ENCODE assay signal across 8 cellular contexts in genomic region chr14:104138891-104139459, GRCh38. TPM values are rescaled to one million over a fixed set of nuclear protein-coding genes. Genes with fewer than 3 reads are reported as not detected.
DNase-seq lines count a peak whose midpoint lies in the region; ATAC-seq, FAIRE-seq and TF ChIP-seq lines count a peak whose summit lies in the region.

No MANE protein-coding gene starts in this region.

- TF ChIP-seq POLR2A in IMR-90 (IDR thresholded peaks at IDR 0.05; ENCODE audit: low read depth, low read length), result no peak
- TF ChIP-seq POLR2A in HepG2 (IDR thresholded peaks at IDR 0.05; ENCODE audit: insufficient read depth in 1 of 2, low read depth in 2 of 2, low read length in 2 of 2), result no peak

- CTCF ChIA-PET in IMR-90 (lab: Yijun Ruan, JAX), result no interaction called here
- CTCF ChIA-PET in HepG2 (lab: Yijun Ruan, JAX; ENCODE audit: low intra/inter-chr PET ratio, low total read pairs), result no interaction called here

- H3K27ac ChIP-seq in IMR-90 (ENCODE audit: insufficient read depth, low read length), result no peak overlapping the region
- no peak overlapping the region for H3K27ac ChIP-seq in colonic mucosa
- H3K27ac ChIP-seq in HepG2 (ENCODE audit: extremely low read length, insufficient read depth, low read length), result no peak overlapping the region
- peak overlapping the region; percentile 36 for H3K27ac ChIP-seq in skeletal muscle tissue (ENCODE audit: low read depth, low read length)

- H2BK15ac ChIP-seq in IMR-90 (ENCODE audit: low read depth, low read length), result no peak overlapping the region

- H2AK5ac ChIP-seq in IMR-90 (ENCODE audit: low read depth, low read length), result no peak overlapping the region

- H3K27me3 ChIP-seq in IMR-90 (ENCODE audit: control insufficient read depth, insufficient read depth, low read length), result peaks cover 47% of the 10 kb centered on the region
- peaks cover 31% of the 10 kb centered on the region for H3K27me3 ChIP-seq in colonic mucosa
- peaks cover 9 to 69% of the 10 kb centered on the region in 2 experiments; a peak in 4 of 5 replicates for H3K27me3 ChIP-seq in HepG2 (ENCODE audit: control insufficient read depth in 1 of 2, insufficient read depth in 2 of 2, low read length in 2 of 2)
- peaks cover 46 to 55% (median 48%) of the 10 kb centered on the region in 3 donors for H3K27me3 ChIP-seq in skeletal muscle tissue (ENCODE audit: control insufficient read depth in 3 of 3, insufficient read depth in 3 of 3, low read length in 3 of 3)

- no peak overlapping the region for H3K23ac ChIP-seq in IMR-90 (ENCODE audit: low read depth, low read length)

- DNase-seq in IMR-90 (no peak), colonic mucosa (no peak), HepG2 (ENCODE audit: low spot score) (no peak)

- 0% methylated on average over 21 of the region's 47 CpGs; no CpG with 5 or more reads in 1 of the 2 experiments for WGBS in IMR-90 (ENCODE audit: extremely low coverage in 2 of 2, insufficient read length in 1 of 2), 2 experiments
- 33% methylated on average over 4 of the region's 47 CpGs for WGBS in HepG2 (ENCODE audit: low lambda C conversion rate)

- H3K36me3 ChIP-seq in IMR-90 (ENCODE audit: control insufficient read depth, insufficient read depth, low read length) (no peaks in the 10 kb centered on the region), colonic mucosa (no peaks in the 10 kb centered on the region), HepG2 (replicated peaks in 1 of 2; ENCODE audit: control insufficient read depth in 1 of 2, insufficient read depth in 2 of 2, low read length in 2 of 2) (no peaks in the 10 kb centered on the region), skeletal muscle tissue (ENCODE audit: control insufficient read depth in 3 of 3, insufficient read depth in 3 of 3, low read length in 3 of 3) (no peaks in the 10 kb centered on the region)

- ATAC-seq in IMR-90 (ENCODE audit: low read depth) (no peak), HepG2 (no peak), GM18870 (IDR thresholded peaks at IDR 0.05; ENCODE audit: unreplicated experiment) (no peak), GM21515 (IDR thresholded peaks at IDR 0.05; ENCODE audit: unreplicated experiment) (no peak), GM18520 (IDR thresholded peaks at IDR 0.05; ENCODE audit: unreplicated experiment) (no peak), HG03342 (IDR thresholded peaks at IDR 0.05; ENCODE audit: unreplicated experiment) (no peak)

- no peak overlapping the region for H4K91ac ChIP-seq in IMR-90 (ENCODE audit: insufficient read depth, low read depth, low read length)

- no peaks in the 10 kb centered on the region for H3K79me2 ChIP-seq in HepG2 (ENCODE audit: insufficient read depth, low read length)

- in situ Hi-C loops in IMR-90 (cut with MboI; ENCODE audit: low sequenced_read_pairs) (loop anchor here (10.0 kb wide), 1 partner anchor 506 kb away; no protein-coding TSS in a partner anchor), HepG2 (cut with HindIII; ENCODE audit: extremely low pct_ligation_motif_present, low pct_unique_long_range_greater_than_20kb) (loop anchor here (5.0 kb wide), 2 partner anchors 423 to 503 kb away; no protein-coding TSS in a partner anchor)

- no peak overlapping the region for H2BK120ac ChIP-seq in IMR-90 (ENCODE audit: low read depth, low read length)

- no peak for TF ChIP-seq EP300 in HepG2 (IDR thresholded peaks at IDR 0.05; ENCODE audit: low read depth in 2 of 2, low read length in 2 of 2)
- no peak for TF ChIP-seq EP300 in HepG2 (CRISPR knock-in tag; IDR thresholded peaks at IDR 0.05; ENCODE audit: borderline replicate concordance)

- H3K56ac ChIP-seq in IMR-90 (ENCODE audit: extremely low read depth, insufficient read depth, low read length), result no peak overlapping the region

- H4K8ac ChIP-seq in IMR-90 (ENCODE audit: low read depth in 2 of 2, low read length in 2 of 2), result no peak overlapping the region

- no peak overlapping the region for H3K4me3 ChIP-seq in IMR-90 (ENCODE audit: insufficient read depth, low read depth, low read length)
- peak overlapping the region; percentile 37 for H3K4me3 ChIP-seq in colonic mucosa
- no peak overlapping the region for H3K4me3 ChIP-seq in HepG2 (replicated peaks in 1 of 3; ENCODE audit: insufficient read depth in 1 of 3, low read depth in 2 of 3, low read length in 3 of 3)
- H3K4me3 ChIP-seq in skeletal muscle tissue (ENCODE audit: low read length in 3 of 3), result peak overlapping the region; percentile 43 to 52 (median 43)

- BruUV-seq in IMR-90 (replicated peaks; lab: Mats Ljungman, UMichigan) (no TSS peak), HepG2 (replicated peaks; lab: Mats Ljungman, UMichigan) (no TSS peak)

- no peak overlapping the region for H2BK5ac ChIP-seq in IMR-90 (ENCODE audit: low read depth, low read length, poor library complexity, severe bottlenecking)

- no peaks in the 10 kb centered on the region; the same call in 1 of the 2 replicates for H3K4me1 ChIP-seq in IMR-90 (ENCODE audit: control insufficient read depth, insufficient read depth, low read length)
- peaks cover 6% of the 10 kb centered on the region for H3K4me1 ChIP-seq in colonic mucosa
- H3K4me1 ChIP-seq in HepG2 (ENCODE audit: insufficient read depth, low read length), result no peaks in the 10 kb centered on the region
- H3K4me1 ChIP-seq in skeletal muscle tissue (ENCODE audit: control insufficient read depth in 3 of 3, insufficient read depth in 3 of 3, low read length in 3 of 3), result peaks cover 13 to 27% (median 26%) of the 10 kb centered on the region in 3 donors

- H3K4me2 ChIP-seq in IMR-90 (ENCODE audit: low read depth, low read length), result no peak overlapping the region
- no peak overlapping the region for H3K4me2 ChIP-seq in HepG2 (ENCODE audit: low read depth, low read length)

- no peak overlapping the region for H2AK9ac ChIP-seq in IMR-90 (replicated peaks; ENCODE audit: low read depth, low read length, poor library complexity)

- no peak overlapping the region for H2BK20ac ChIP-seq in IMR-90 (ENCODE audit: low read depth, low read length)

- intact Hi-C loops in IMR-90 (cut with micrococcal nuclease) (no loop called here), colonic mucosa (cut with DNase I) (loop anchor here (5.0 to 10.0 kb wide), 3 partner anchors 153 to 498 kb away; no protein-coding TSS in a partner anchor), HepG2 (cut with micrococcal nuclease; ENCODE audit: unreplicated experiment) (no loop called here)

- no peaks in the 10 kb centered on the region for H4K20me1 ChIP-seq in IMR-90 (ENCODE audit: insufficient read depth, low read length)
- 0 out of 2 replicates have a peak, but pooled peaks cover 2% of the 10 kb centered on the region for H4K20me1 ChIP-seq in HepG2 (ENCODE audit: insufficient read depth, low read length)

- no peak overlapping the region for H3K4ac ChIP-seq in IMR-90 (ENCODE audit: low read depth, low read length)

- no peak overlapping the region for H4K5ac ChIP-seq in IMR-90 (ENCODE audit: low read depth, low read length)

- H3K9ac ChIP-seq in IMR-90 (ENCODE audit: low read depth, low read length), result no peak overlapping the region
- H3K9ac ChIP-seq in colonic mucosa (ENCODE audit: low read depth in 2 of 2, low read length in 2 of 2), result no peak overlapping the region
- no peak overlapping the region for H3K9ac ChIP-seq in HepG2 (ENCODE audit: insufficient read depth, low read depth, low read length)
- peak overlapping the region in 2 of 3 donors; percentile 40 to 53 for H3K9ac ChIP-seq in skeletal muscle tissue (ENCODE audit: low read depth in 1 of 3, low read length in 3 of 3)

- H2AFZ ChIP-seq in IMR-90 (replicated peaks; ENCODE audit: low read length, poor library complexity) (peak overlapping the region; percentile 21), HepG2 (ENCODE audit: low read length) (no peak overlapping the region)

- no peaks in the 10 kb centered on the region for H3K9me1 ChIP-seq in IMR-90 (ENCODE audit: insufficient read depth, low read length)

- dilution Hi-C loops in IMR-90 (cut with HindIII; ENCODE audit: low sequenced_read_pairs, unreplicated experiment), result no loop called here

- H3K9me3 ChIP-seq in IMR-90 (ENCODE audit: control insufficient read depth, insufficient read depth, low read length) (no peaks in the 10 kb centered on the region), colonic mucosa (no peaks in the 10 kb centered on the region), HepG2 (ENCODE audit: low read length) (no peaks in the 10 kb centered on the region), skeletal muscle tissue (ENCODE audit: control insufficient read depth in 3 of 3, low read length in 3 of 3) (no peaks in the 10 kb centered on the region)

- POLR2A ChIA-PET in IMR-90 (lab: Charles Lee; ENCODE audit: unreplicated experiment) (no interaction called here), HepG2 (lab: Yijun Ruan, JAX) (no interaction called here)

- H3K79me1 ChIP-seq in IMR-90 (ENCODE audit: low read depth in 1 of 2, low read length in 2 of 2), result no peaks in the 10 kb centered on the region

- FAIRE-seq in HepG2 (lab: Jason Lieb, UNC), result no peak

- TF ChIP-seq RAD21 in IMR-90 (IDR thresholded peaks at IDR 0.05; ENCODE audit: low read length) (no peak), HepG2 (CRISPR knock-in tag; IDR thresholded peaks at IDR 0.05) (no peak)

- H3K14ac ChIP-seq in IMR-90 (replicated peaks; ENCODE audit: low read depth, low read length), result no peak overlapping the region

- H3K18ac ChIP-seq in IMR-90 (ENCODE audit: low read depth, low read length), result no peak overlapping the region

- TF ChIP-seq CTCF in IMR-90 (conservative IDR thresholded peaks at IDR 0.05; ENCODE audit: low read depth, low read length), result no peak
- no peak for TF ChIP-seq CTCF in colonic mucosa (IDR thresholded peaks at IDR 0.05)
- no peak for TF ChIP-seq CTCF in HepG2 (CRISPR knock-in tag; IDR thresholded peaks at IDR 0.05)

RNA-seq across cellular contexts. Expression of gene KIF26A, which starts 0.6 kb away (rescaled TPM):
- total RNA-seq in IMR-90 (2012; rRNA removed) (not detected in 2 replicates), colonic mucosa (10 to 100 TPM in 1 of 2 donors, 1 to 10 TPM in 1; 6.6 to 20.0 TPM), HepG2 (2016; rRNA removed; fragmentation: Illumina TruSeq; extraction: Trizol) (not detected in 2 replicates), skeletal muscle tissue (6.3 TPM)
- polyA plus RNA-seq in IMR-90 (2012; rRNA removed) (0.03 TPM in 1 of 2 replicates, not detected in the other), HepG2 (2011; rRNA removed) (not detected in 2 replicates)
- polyA plus RNA-seq in IMR-90 (2012; cell fraction: cytosol; rRNA removed), result not detected in 2 replicates
- 0.01 TPM in 1 of 2 replicates, not detected in the other for polyA plus RNA-seq in IMR-90 (2012; cell fraction: nucleus; rRNA removed; ENCODE audit: low replicate concordance)
- not detected in 2 replicates for total RNA-seq in HepG2 (2016; cell fraction: cytosol; rRNA removed; fragmentation: Illumina TruSeq; extraction: Trizol; ENCODE audit: low read depth)
- not detected in 2 replicates for total RNA-seq in HepG2 (2016; cell fraction: insoluble cytoplasmic fraction; rRNA removed; fragmentation: Illumina TruSeq; extraction: Trizol)
- total RNA-seq in HepG2 (2016; cell fraction: membrane; rRNA removed; fragmentation: Illumina TruSeq; extraction: Trizol), result not detected in 2 replicates
- total RNA-seq in HepG2 (2016; cell fraction: nucleus; rRNA removed; fragmentation: Illumina TruSeq; extraction: Trizol), result not detected in 2 replicates
- not detected in 2 replicates for polyA plus RNA-seq in HepG2 (2011; cell fraction: cytosol; rRNA removed)
- not detected in 2 replicates for polyA plus RNA-seq in HepG2 (2011; cell fraction: nucleus; rRNA removed)
- polyA plus RNA-seq in HepG2 (2012), result not detected in 2 replicates
- not detected in 2 replicates for polyA plus RNA-seq in HepG2 (2016; cell fraction: cytosol; fragmentation: Illumina TruSeq; extraction: Trizol; ENCODE audit: low read depth)
- not detected in 2 replicates for polyA plus RNA-seq in HepG2 (2016; cell fraction: insoluble cytoplasmic fraction; fragmentation: Illumina TruSeq; extraction: Trizol; ENCODE audit: low read depth)
- polyA plus RNA-seq in HepG2 (2016; cell fraction: membrane; fragmentation: Illumina TruSeq; extraction: Trizol; ENCODE audit: low read depth), result not detected in 2 replicates
- polyA plus RNA-seq in HepG2 (2016; cell fraction: nucleus; fragmentation: Illumina TruSeq; extraction: Trizol; ENCODE audit: insufficient read depth, low read depth), result not detected in 2 replicates
- polyA minus RNA-seq in HepG2 (2011; rRNA and poly(A)+ RNA removed; ENCODE audit: low replicate concordance), result 0.02 and 12.4 TPM in 2 replicates
- polyA minus RNA-seq in HepG2 (2011; cell fraction: cytosol; rRNA and poly(A)+ RNA removed), result 0.18 and 0.30 TPM in 2 replicates
- 0.13 TPM in 1 of 2 replicates, not detected in the other for polyA minus RNA-seq in HepG2 (2011; cell fraction: nucleus; rRNA and poly(A)+ RNA removed)

RNA-seq across cellular contexts. Expression of gene ASPG, which starts 53.5 kb away (rescaled TPM):
- total RNA-seq in IMR-90 (2012; rRNA removed) (not detected in 2 replicates), colonic mucosa (1 to 10 TPM; 1.4 to 7.5 TPM), HepG2 (2016; rRNA removed; fragmentation: Illumina TruSeq; extraction: Trizol) (not detected in 2 replicates), skeletal muscle tissue (0.52 TPM)
- polyA plus RNA-seq in IMR-90 (2012; rRNA removed) (not detected in 2 replicates), HepG2 (2011; rRNA removed) (not detected in 2 replicates)
- not detected in 2 replicates for polyA plus RNA-seq in IMR-90 (2012; cell fraction: cytosol; rRNA removed)
- polyA plus RNA-seq in IMR-90 (2012; cell fraction: nucleus; rRNA removed; ENCODE audit: low replicate concordance), result not detected in 2 replicates
- not detected in 2 replicates for total RNA-seq in HepG2 (2016; cell fraction: cytosol; rRNA removed; fragmentation: Illumina TruSeq; extraction: Trizol; ENCODE audit: low read depth)
- total RNA-seq in HepG2 (2016; cell fraction: insoluble cytoplasmic fraction; rRNA removed; fragmentation: Illumina TruSeq; extraction: Trizol), result not detected in 2 replicates
- total RNA-seq in HepG2 (2016; cell fraction: membrane; rRNA removed; fragmentation: Illumina TruSeq; extraction: Trizol), result not detected in 2 replicates
- not detected in 2 replicates for total RNA-seq in HepG2 (2016; cell fraction: nucleus; rRNA removed; fragmentation: Illumina TruSeq; extraction: Trizol)
- not detected in 2 replicates for polyA plus RNA-seq in HepG2 (2011; cell fraction: cytosol; rRNA removed)
- polyA plus RNA-seq in HepG2 (2011; cell fraction: nucleus; rRNA removed), result not detected in 2 replicates
- polyA plus RNA-seq in HepG2 (2012), result not detected in 2 replicates
- polyA plus RNA-seq in HepG2 (2016; cell fraction: cytosol; fragmentation: Illumina TruSeq; extraction: Trizol; ENCODE audit: low read depth), result not detected in 2 replicates
- polyA plus RNA-seq in HepG2 (2016; cell fraction: insoluble cytoplasmic fraction; fragmentation: Illumina TruSeq; extraction: Trizol; ENCODE audit: low read depth), result not detected in 2 replicates
- polyA plus RNA-seq in HepG2 (2016; cell fraction: membrane; fragmentation: Illumina TruSeq; extraction: Trizol; ENCODE audit: low read depth), result not detected in 2 replicates
- not detected in 2 replicates for polyA plus RNA-seq in HepG2 (2016; cell fraction: nucleus; fragmentation: Illumina TruSeq; extraction: Trizol; ENCODE audit: insufficient read depth, low read depth)
- polyA minus RNA-seq in HepG2 (2011; rRNA and poly(A)+ RNA removed; ENCODE audit: low replicate concordance), result 0.37 TPM in 1 of 2 replicates, not detected in the other
- polyA minus RNA-seq in HepG2 (2011; cell fraction: cytosol; rRNA and poly(A)+ RNA removed), result not detected in 2 replicates
- not detected in 2 replicates for polyA minus RNA-seq in HepG2 (2011; cell fraction: nucleus; rRNA and poly(A)+ RNA removed)

Comparison
In these comparisons a context has a peak if more than half of its experiments do, and no peak if none do; other contexts are left out.
1. H3K4me3 ChIP-seq: peak in colonic mucosa (single experiment) and skeletal muscle tissue (3 of 3); none in IMR-90 (single experiment) and HepG2 (0 of 3).
2. H3K9ac ChIP-seq: peak in skeletal muscle tissue (2 of 3); none in IMR-90 (single experiment), colonic mucosa (0 of 2) and HepG2 (single experiment).